In the genomic region with DNA sequence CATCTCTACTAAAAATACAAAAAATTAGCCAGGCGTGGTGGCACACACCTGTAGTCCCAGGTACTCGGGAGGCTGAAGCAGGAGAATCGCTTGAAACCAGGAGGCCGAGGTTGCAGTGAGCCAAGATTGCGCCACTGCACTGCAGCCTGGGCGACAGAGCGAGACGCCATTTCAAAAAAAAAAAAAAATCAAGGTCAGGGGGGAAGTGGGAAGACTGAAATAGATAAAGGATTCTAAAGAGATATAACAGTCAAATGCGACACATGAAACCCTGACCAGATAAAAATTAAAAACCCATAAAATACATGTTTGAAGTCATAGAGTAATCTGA, we compare ENCODE assay signal across 3 cellular contexts. TPM values are rescaled to one million over a fixed set of nuclear protein-coding genes. Genes with fewer than 3 reads are reported as not detected.
"Had no signal": no experiment of that assay in that cellular context is flagged by ENCODE, and none has a peak within 500 bp of the region (broad histone marks: within the 10 kb centered on the region; RNA-seq: fewer than 3 reads in every experiment).

No MANE protein-coding gene starts in this region.

RNA-seq across cellular contexts. Expression of gene SERPIND1, which starts 4.5 kb away (rescaled TPM):
- total RNA-seq: IMR-90, MCF 10A, OCI-LY7 had no signal
